ENCODE assay signal across 15 cellular contexts in genomic region chr1:43007377-43008105, GRCh38. TPM values are rescaled to one million over a fixed set of nuclear protein-coding genes. Genes with fewer than 3 reads are reported as not detected.
A peak's percentile ranks its signal among the peaks of the same experiment; 100 is the strongest.
DNase-seq lines count a peak whose midpoint lies in the region; ATAC-seq and TF ChIP-seq lines count a peak whose summit lies in the region.
"Had no signal": no experiment of that assay in that cellular context is flagged by ENCODE, and none has a peak within 500 bp of the region (broad histone marks: within the 10 kb centered on the region; RNA-seq: fewer than 3 reads in every experiment).

No MANE protein-coding gene starts in this region.

- no peaks in the 10 kb centered on the region for H3K36me3 Mint-ChIP-seq in neural crest cell (ENCODE audit: low read depth)
- H3K36me3 Mint-ChIP-seq: naive B cell had no signal

- peak overlapping the region; percentile 96 for H3K27ac Mint-ChIP-seq in neural crest cell (ENCODE audit: unreplicated experiment)
- H3K27ac Mint-ChIP-seq: activated CD4-positive, alpha-beta T cell treated with anti-CD3 and anti-CD28 coated beads, Interleukin-2, amount 10 ng/mL, durations not matched to agents 24 days and 14 days; activated T-cell treated with anti-CD3 and anti-CD28 coated beads, Interleukin-2, amount 50 U/mL, for 24 hours; naive B cell had no signal

- H3K27me3 ChIP-seq in right cardiac atrium (ENCODE audit: control insufficient read depth, insufficient read depth): no peaks in the 10 kb centered on the region
- H3K27me3 ChIP-seq in hepatocyte: no peaks in the 10 kb centered on the region

- no peaks in the 10 kb centered on the region for H3K79me2 ChIP-seq in hepatocyte

- H3K4me2 ChIP-seq in hepatocyte: peak overlapping the region; percentile 64

- H3K4me1 Mint-ChIP-seq in neural crest cell: peaks cover 50% of the 10 kb centered on the region
- H3K4me1 Mint-ChIP-seq: activated CD4-positive, alpha-beta T cell treated with anti-CD3 and anti-CD28 coated beads, Interleukin-2, amount 10 ng/mL, durations not matched to agents 24 days and 14 days had no signal

- peak overlapping the region; percentile 52 for H3K4me3 Mint-ChIP-seq in neural crest cell
- H3K4me3 Mint-ChIP-seq: activated CD4-positive, alpha-beta T cell treated with anti-CD3 and anti-CD28 coated beads, Interleukin-2, amount 10 ng/mL, durations not matched to agents 24 days and 14 days; activated T-cell treated with anti-CD3 and anti-CD28 coated beads, Interleukin-2, amount 50 U/mL, for 24 hours; naive B cell had no signal

- H3K9me2 ChIP-seq in hepatocyte (replicated peaks; ENCODE audit: insufficient read depth): no peaks in the 10 kb centered on the region

- H3K27ac ChIP-seq in right cardiac atrium (ENCODE audit: low read length): no peak overlapping the region
- peak overlapping the region; percentile 96 for H3K27ac ChIP-seq in hepatocyte
- H3K27ac ChIP-seq: colonic mucosa had no signal

- no peaks in the 10 kb centered on the region for H3K36me3 ChIP-seq in hepatocyte (replicated peaks; ENCODE audit: insufficient read depth, low read depth)
- H3K36me3 ChIP-seq: colonic mucosa had no signal

- peak; percentile 10 for ATAC-seq in Right ventricle myocardium inferior
- ATAC-seq in right cardiac atrium: no peak
- ATAC-seq in HG03342 (IDR thresholded peaks at IDR 0.05; ENCODE audit: unreplicated experiment): no peak
- ATAC-seq in HG03354 (IDR thresholded peaks at IDR 0.05; ENCODE audit: poor library complexity, severe bottlenecking, unreplicated experiment): no peak

- H3K4me1 ChIP-seq in right cardiac atrium (ENCODE audit: control insufficient read depth, insufficient read depth, low read length) (no peaks in the 10 kb centered on the region), hepatocyte (ENCODE audit: insufficient read depth) (peaks cover 31% of the 10 kb centered on the region)
- H3K4me1 ChIP-seq: colonic mucosa had no signal

- H2AFZ ChIP-seq in hepatocyte: peak overlapping the region; percentile 42

- peaks cover 6% of the 10 kb centered on the region for H3K27me3 Mint-ChIP-seq in neural crest cell (ENCODE audit: low read depth)
- H3K27me3 Mint-ChIP-seq: activated T-cell treated with anti-CD3 and anti-CD28 coated beads, Interleukin-2, amount 50 U/mL, for 24 hours had no signal

- intact Hi-C loops in Right ventricle myocardium inferior (cut with DNase I) (no loop called here), right cardiac atrium (cut with DNase I) (no loop called here)

- no peak for TF ChIP-seq CTCF in hepatocyte (IDR thresholded peaks at IDR 0.05; ENCODE audit: poor library complexity)
- TF ChIP-seq CTCF in neural crest cell (conservative IDR thresholded peaks at IDR 0.05): no peak

- no peak overlapping the region for H3K4me3 ChIP-seq in right cardiac atrium (ENCODE audit: low read length)
- H3K4me3 ChIP-seq in hepatocyte: no peak overlapping the region
- H3K4me3 ChIP-seq: colonic mucosa had no signal

- H3K9me3 Mint-ChIP-seq in neural crest cell: no peaks in the 10 kb centered on the region
- H3K9me3 Mint-ChIP-seq: activated CD4-positive, alpha-beta T cell treated with anti-CD3 and anti-CD28 coated beads, Interleukin-2, amount 10 ng/mL, durations not matched to agents 24 days and 14 days; activated T-cell treated with anti-CD3 and anti-CD28 coated beads, Interleukin-2, amount 50 U/mL, for 24 hours; naive B cell had no signal

- H3K9me3 ChIP-seq in right cardiac atrium (ENCODE audit: control insufficient read depth, low read length): no peaks in the 10 kb centered on the region
- H3K9me3 ChIP-seq in hepatocyte (ENCODE audit: low read depth): no peaks in the 10 kb centered on the region
- H3K9me3 ChIP-seq: colonic mucosa had no signal

- no peaks in the 10 kb centered on the region for H4K20me1 ChIP-seq in hepatocyte (ENCODE audit: insufficient read depth, poor library complexity, severe bottlenecking)

- WGBS in right cardiac atrium: 58% methylated on average over 49 of the region's 49 CpGs
- 42% methylated on average over 24 of the region's 49 CpGs for WGBS in hepatocyte (ENCODE audit: low lambda C conversion rate, missing lambda C conversion rate)

- no peak for DNase-seq in Right ventricle myocardium inferior (ENCODE audit: missing footprints)
- DNase-seq in right cardiac atrium: no peak
- DNase-seq in hepatocyte (ENCODE audit: low spot score): peak; percentile 84
- peak; percentile 15 for DNase-seq in neural crest cell (ENCODE audit: low read depth, low spot score)
- DNase-seq in NCI-H524 (lab: John Stamatoyannopoulos, UW): no peak
- DNase-seq in activated naive CD4-positive, alpha-beta T cell treated with Interleukin-2 at 50 U/mL for 16 hours: no peak
- DNase-seq: activated CD4-positive, alpha-beta T cell treated with anti-CD3 and anti-CD28 coated beads, Interleukin-2, amount 10 ng/mL, durations not matched to agents 24 days and 14 days; activated T-cell treated with anti-CD3 and anti-CD28 coated beads, Interleukin-2, amount 50 U/mL, for 24 hours; colonic mucosa; naive B cell; NCI-H1417 treated with DMSO at 0.1 percent for 48 hours; NCI-H748 treated with DMSO at 0.1 percent for 48 hours; RPMI8226 had no signal

RNA-seq across cellular contexts. Expression of gene SLC2A1, which starts 48.9 kb away (rescaled TPM):
- total RNA-seq in Right ventricle myocardium inferior (46.4 TPM), right cardiac atrium (10 to 100 TPM in 3 of 4 donors, 1 to 10 TPM in 1; 8.1 to 25.7 (median 15.2) TPM), hepatocyte (271 and 301 TPM in 2 replicates), neural crest cell (254 and 265 TPM in 2 replicates)
- polyA plus RNA-seq in right cardiac atrium (9.1 TPM), hepatocyte (271 and 314 TPM in 2 replicates)

Comparison
In these comparisons a context has a peak if more than half of its experiments do, and no peak if none do; other contexts are left out.
1. DNase-seq: peak in hepatocyte (single experiment) and neural crest cell (single experiment); none in Right ventricle myocardium inferior (single experiment), right cardiac atrium (0 of 3), NCI-H524 (0 of 2) and activated naive CD4-positive, alpha-beta T cell treated with Interleukin-2 at 50 U/mL for 16 hours (single experiment).